In genomic region chr13:73765651-73766384, GRCh38 we compare ENCODE assay signal across 8 cellular contexts.
A peak's percentile ranks its signal among the peaks of the same experiment; 100 is the strongest.
DNase-seq lines count a peak whose midpoint lies in the region; ATAC-seq, FAIRE-seq and TF ChIP-seq lines count a peak whose summit lies in the region.

No MANE protein-coding gene starts in this region.

- 27% methylated on average over 12 of the region's 12 CpGs; no CpG with 5 or more reads in 1 of the 2 experiments for WGBS in H1 (ENCODE audit: extremely low coverage in 1 of 2, insufficient coverage in 1 of 2, insufficient read length in 1 of 2, insufficient replicate concordance in 2 of 2, low coverage in 1 of 2, low lambda C conversion rate in 2 of 2, missing lambda C conversion rate in 1 of 2), 2 experiments

- H3K9ac ChIP-seq in H1 (replicated peaks in 1 of 4; ENCODE audit: extremely low read depth in 1 of 4, low read depth in 3 of 4, low read length in 3 of 4), result no peak overlapping the region

- no peaks in the 10 kb centered on the region for H3K23me2 ChIP-seq in H1 (ENCODE audit: low read depth, low read length)

- DNase-seq in EH (ENCODE audit: low read depth) (peak; percentile 18), NCI-H2196 treated with DMSO at 0.1 percent for 48 hours (lab: John Stamatoyannopoulos, UW; ENCODE audit: unreplicated experiment) (peak; percentile 50), H1 (ENCODE audit: low read depth in 1 of 2, low spot score in 2 of 2) (peak in 1 of 2 experiments; percentile 57), midbrain (lab: John Stamatoyannopoulos, UW) (peak; percentile 76), H4 (ENCODE audit: low spot score) (no peak)
- peak; percentile 11 to 27 (median 18) for DNase-seq in activated CD8-positive, alpha-beta memory T cell treated with anti-CD3 and anti-CD28 coated beads for 48 hours (ENCODE audit: low read depth in 2 of 3, low spot score in 2 of 3)
- DNase-seq in stimulated activated CD8-positive, alpha-beta memory T cell treated with anti-CD3 and anti-CD28 coated beads, Interleukin-12 subunit alpha, Interleukin-12 subunit beta, amount 100 ng/mL, for 24 hours (ENCODE audit: extremely low read depth), result peak; percentile 17

- no peak overlapping the region for H3K4ac ChIP-seq in H1 (replicated peaks; ENCODE audit: insufficient read length, low read depth, low read length)

- CTCF ChIA-PET in H1 (lab: Charles Lee; ENCODE audit: partially characterized antibody), result interaction anchor here (0.7 to 3.6 kb wide), 8 partner anchors 9 to 1459 kb away, joined by 3 to 26 read pairs (median 3); no protein-coding TSS in a partner anchor

- peak; percentile 58 for ATAC-seq in HG02884 (IDR thresholded peaks at IDR 0.05; ENCODE audit: unreplicated experiment)

- no peak overlapping the region for H3K27ac ChIP-seq in H1 (ENCODE audit: low read depth, low read length)

- peak overlapping the region in 3 of 4 experiments; percentile 14 to 39 (median 20); a peak in 4 of 8 replicates for H3K4me3 ChIP-seq in H1 (ENCODE audit: extremely low read depth in 1 of 4, insufficient read depth in 2 of 4, low read depth in 3 of 4, low read length in 4 of 4)

- no peak overlapping the region for H3K14ac ChIP-seq in H1 (ENCODE audit: insufficient read length)

- TF ChIP-seq POLR2A in H1 (IDR thresholded peaks at IDR 0.05; ENCODE audit: control extremely low read depth in 1 of 2, low read depth in 2 of 2, low read length in 2 of 2), result no peak

- no peaks in the 10 kb centered on the region for H4K20me1 ChIP-seq in H1 (replicated peaks in 1 of 2; ENCODE audit: control insufficient read depth in 1 of 2, insufficient read depth in 2 of 2, low read length in 2 of 2)

- H4K91ac ChIP-seq in H1 (replicated peaks; ENCODE audit: insufficient read length, low read length), result no peak overlapping the region

- TF ChIP-seq EP300 in H1 (IDR thresholded peaks at IDR 0.05; ENCODE audit: borderline replicate concordance in 1 of 2, low read depth in 2 of 2, low read length in 2 of 2), result peak in 1 of 2 experiments; percentile 30; a peak in 1 of 3 replicates

- H2AFZ ChIP-seq in H1 (ENCODE audit: low read length), result no peak overlapping the region

- H3K9me3 ChIP-seq in H1 (ENCODE audit: insufficient read depth in 2 of 2, low read depth in 1 of 2, low read length in 1 of 2), result no peaks in the 10 kb centered on the region

- 0 out of 4 replicates have a peak, but pooled peaks of 1 of the 2 experiments have one; percentile 2 for TF ChIP-seq RAD21 in H1 (IDR thresholded peaks at IDR 0.05 in 1 of 2, conservative IDR thresholded peaks at IDR 0.05 in 1 of 2; ENCODE audit: low read depth in 2 of 2, low read length in 2 of 2)

- H3K4me2 ChIP-seq in H1 (ENCODE audit: insufficient read depth in 1 of 2, low read depth in 2 of 2, low read length in 2 of 2), result peak overlapping the region; percentile 37 to 66

- no peaks in the 10 kb centered on the region for H3K36me3 ChIP-seq in H1 (ENCODE audit: control insufficient read depth in 2 of 4, insufficient read depth in 4 of 4, low read length in 3 of 4)

- no peaks in the 10 kb centered on the region for H3K79me2 ChIP-seq in H1 (ENCODE audit: control insufficient read depth in 1 of 2, insufficient read depth in 2 of 2, low read length in 2 of 2)

- H3K18ac ChIP-seq in H1 (ENCODE audit: extremely low read depth, low read length), result no peak overlapping the region

- no peak for TF ChIP-seq CTCF in H1 (IDR thresholded peaks at IDR 0.05; ENCODE audit: control extremely low read depth in 1 of 3, insufficient read depth in 1 of 3, low read depth in 1 of 3, low read length in 3 of 3)

- H2BK5ac ChIP-seq in H1 (ENCODE audit: low read depth, low read length), result no peak overlapping the region

- H2BK20ac ChIP-seq in H1 (ENCODE audit: low read length), result no peak overlapping the region

- H3K79me1 ChIP-seq in H1 (ENCODE audit: low read depth, low read length), result no peaks in the 10 kb centered on the region

- POLR2A ChIA-PET in H1 (lab: Charles Lee; ENCODE audit: partially characterized antibody), result no interaction called here

- peaks cover 5 to 20% (median 14%) of the 10 kb centered on the region in 4 experiments; a peak in 6 of 7 replicates for H3K4me1 ChIP-seq in H1 (replicated peaks in 1 of 4; ENCODE audit: control insufficient read depth in 3 of 4, insufficient read depth in 4 of 4, low read length in 3 of 4)

- H3K23ac ChIP-seq in H1 (ENCODE audit: insufficient read length), result no peak overlapping the region

- no peak overlapping the region for H2BK15ac ChIP-seq in H1 (ENCODE audit: low read length)

- FAIRE-seq in H1 (lab: Jason Lieb, UNC), result peak; percentile 50

- no peak overlapping the region for H4K5ac ChIP-seq in H1 (ENCODE audit: insufficient read length, low read depth, low read length)

- no peak overlapping the region for H4K8ac ChIP-seq in H1 (ENCODE audit: extremely low read depth, insufficient read depth, low read length)

- H2AK5ac ChIP-seq in H1 (ENCODE audit: low read depth, low read length), result no peak overlapping the region

- H2BK120ac ChIP-seq in H1 (replicated peaks; ENCODE audit: low read depth, low read length), result no peak overlapping the region

- H2BK12ac ChIP-seq in H1 (ENCODE audit: low read depth, low read length), result no peak overlapping the region

- H3K56ac ChIP-seq in H1 (replicated peaks; ENCODE audit: insufficient read length, low read depth, low read length), result no peak overlapping the region

- no peaks in the 10 kb centered on the region for H3K27me3 ChIP-seq in H1 (replicated peaks in 1 of 4; ENCODE audit: control insufficient read depth in 3 of 4, extremely low read depth in 1 of 4, insufficient read depth in 3 of 4, low read length in 3 of 4)

TF ChIP-seq in H1, 55 proteins besides CTCF, POLR2A, EP300 and RAD21 (continues in another document):
- TF ChIP-seq EGR1 (IDR thresholded peaks at IDR 0.05; ENCODE audit: borderline replicate concordance, low read depth, low read length) (peak; percentile 11; the same call in 1 of the 2 replicates), KDM1A (IDR thresholded peaks at IDR 0.05; ENCODE audit: borderline replicate concordance, low read length) (no peak), RNF2 (IDR thresholded peaks at IDR 0.05; ENCODE audit: borderline replicate concordance, low read depth, low read length, missing control alignments, poor library complexity, severe bottlenecking) (no peak), MAFK (IDR thresholded peaks at IDR 0.05; ENCODE audit: low read depth, low read length) (no peak), YY1 (IDR thresholded peaks at IDR 0.05; ENCODE audit: low read depth, low read length) (peak; percentile 76), RFX5 (IDR thresholded peaks at IDR 0.05; ENCODE audit: borderline replicate concordance, low read depth, low read length) (no peak), SP2 (IDR thresholded peaks at IDR 0.05; ENCODE audit: low read length) (no peak), CHD2 (IDR thresholded peaks at IDR 0.05; ENCODE audit: low read length) (0 out of 2 replicates have a peak, but pooled peaks have one; percentile 29), GABPA (IDR thresholded peaks at IDR 0.05; ENCODE audit: borderline replicate concordance, insufficient read depth, low read length) (no peak), ATF2 (IDR thresholded peaks at IDR 0.05; ENCODE audit: low read length) (no peak), SIRT6 (IDR thresholded peaks at IDR 0.05; ENCODE audit: low read length) (no peak), JUND (IDR thresholded peaks at IDR 0.05; ENCODE audit: low read length) (no peak), KDM5A (IDR thresholded peaks at IDR 0.05; ENCODE audit: low read length) (no peak), BACH1 (IDR thresholded peaks at IDR 0.05; ENCODE audit: low read length) (no peak), CHD1 (IDR thresholded peaks at IDR 0.05; ENCODE audit: low read depth, low read length) (no peak), FOSL1 (IDR thresholded peaks at IDR 0.05; ENCODE audit: insufficient read depth, low read depth, low read length) (no peak), ZNF274 (IDR thresholded peaks at IDR 0.05; ENCODE audit: borderline replicate concordance, extremely low read depth, low read length) (no peak), CTBP2 (IDR thresholded peaks at IDR 0.05; ENCODE audit: borderline replicate concordance, insufficient read depth, insufficient read length, low read length) (no peak), PHF8 (conservative IDR thresholded peaks at IDR 0.05; ENCODE audit: low read depth, low read length) (no peak), SIX5 (IDR thresholded peaks at IDR 0.05; ENCODE audit: low read depth, low read length) (no peak), EZH2 (IDR thresholded peaks at IDR 0.05; ENCODE audit: low read depth, low read length, severe bottlenecking) (no peak), HDAC2 (IDR thresholded peaks at IDR 0.05; ENCODE audit: borderline replicate concordance in 1 of 2, low read depth in 2 of 2, low read length in 2 of 2) (no peak)
